Comparison of ENCODE assay signal across 17 cellular contexts in genomic region chr17:31130286-31131224, GRCh38. TPM values are rescaled to one million over a fixed set of nuclear protein-coding genes. Genes with fewer than 3 reads are reported as not detected.
DNase-seq lines count a peak whose midpoint lies in the region; ATAC-seq, FAIRE-seq and TF ChIP-seq lines count a peak whose summit lies in the region.
"Had no signal": no experiment of that assay in that cellular context is flagged by ENCODE, and none has a peak within 500 bp of the region (broad histone marks: within the 10 kb centered on the region; RNA-seq: fewer than 3 reads in every experiment).

No MANE protein-coding gene starts in this region.

- H3K27me3 ChIP-seq in H7 (ENCODE audit: control insufficient read depth, insufficient read depth, low read length) (no peaks in the 10 kb centered on the region), GM12878 (replicated peaks in 1 of 2; ENCODE audit: control insufficient read depth in 2 of 2, insufficient read depth in 2 of 2, low read length in 1 of 2) (no peaks in the 10 kb centered on the region), heart left ventricle (no peaks in the 10 kb centered on the region), neural cell (ENCODE audit: insufficient read depth, low read depth, low read length) (no peaks in the 10 kb centered on the region), hepatocyte (no peaks in the 10 kb centered on the region), colonic mucosa (no peaks in the 10 kb centered on the region)
- H3K27me3 ChIP-seq: SJSA1 had no signal

- intact Hi-C loops in GM12878 (cut with micrococcal nuclease; ENCODE audit: unreplicated experiment) (no loop called here), heart left ventricle (cut with DNase I) (loop anchor here in 1 of 10 donors (10.0 kb wide), 1 partner anchor 56 kb away; no protein-coding TSS in a partner anchor), colonic mucosa (cut with DNase I) (no loop called here)

- no TSS peak for BruUV-seq in GM12878 (replicated peaks; lab: Mats Ljungman, UMichigan)

- H3K9me3 ChIP-seq in GM12878 (replicated peaks; ENCODE audit: control insufficient read depth, insufficient read depth, low read length) = no peaks in the 10 kb centered on the region
- H3K9me3 ChIP-seq in heart left ventricle = no peaks in the 10 kb centered on the region
- no peaks in the 10 kb centered on the region for H3K9me3 ChIP-seq in neural cell (ENCODE audit: low read length)
- H3K9me3 ChIP-seq in hepatocyte (ENCODE audit: low read depth) = no peaks in the 10 kb centered on the region
- no peaks in the 10 kb centered on the region for H3K9me3 ChIP-seq in colonic mucosa
- H3K9me3 ChIP-seq: mucosa of descending colon, SJSA1 had no signal

- POLR2A ChIA-PET in GM12878 (lab: Charles Lee) = interaction anchor here (0.7 kb wide), 1 partner anchor 145 kb away, joined by 3 read pairs; no protein-coding TSS in a partner anchor

- CTCF ChIA-PET in GM12878 (lab: Yijun Ruan, JAX) = interaction anchor here (2.2 kb wide), 1 partner anchor 7 kb away, joined by 5 read pairs; no protein-coding TSS in a partner anchor

- H3K9me2 ChIP-seq in neural cell (ENCODE audit: insufficient read depth, low read length) (no peaks in the 10 kb centered on the region), hepatocyte (replicated peaks; ENCODE audit: insufficient read depth) (no peaks in the 10 kb centered on the region)

- H3K4me2 ChIP-seq in GM12878 (ENCODE audit: control insufficient read depth, insufficient read depth) (no peak overlapping the region), neural cell (ENCODE audit: low read length) (no peak overlapping the region), hepatocyte (no peak overlapping the region)
- H3K4me2 ChIP-seq: KMS-11 had no signal

- H3K79me2 ChIP-seq in GM12878 (ENCODE audit: control insufficient read depth, insufficient read depth, low read length) (peaks cover 10% of the 10 kb centered on the region), neural cell (replicated peaks; ENCODE audit: insufficient read depth, low read length) (peaks cover 51% of the 10 kb centered on the region), hepatocyte (peaks cover 97% of the 10 kb centered on the region)

- WGBS in GM12878 (ENCODE audit: insufficient coverage, insufficient replicate concordance, low lambda C conversion rate, missing lambda C conversion rate) = 82% methylated on average over 15 of the region's 15 CpGs
- WGBS in heart left ventricle, 4 donors = 57 to 67% (median 60%) methylated on average over 12 to 15 of the region's 15 CpGs
- WGBS in hepatocyte (ENCODE audit: low lambda C conversion rate, missing lambda C conversion rate) = 79% methylated on average over 13 of the region's 15 CpGs

- H3K9ac ChIP-seq in GM12878 (ENCODE audit: control insufficient read depth, insufficient read depth, low read length) = no peak overlapping the region
- H3K9ac ChIP-seq in neural cell (ENCODE audit: low read length) = peak overlapping the region; percentile 25
- no peak overlapping the region for H3K9ac ChIP-seq in colonic mucosa (ENCODE audit: low read depth in 2 of 2, low read length in 2 of 2)
- H3K9ac ChIP-seq: KMS-11 had no signal

- no peak overlapping the region for H3K27ac ChIP-seq in GM12878 (ENCODE audit: control insufficient read depth, insufficient read depth)
- H3K27ac ChIP-seq in heart left ventricle = peak overlapping the region in 9 of 12 donors; percentile 17 to 70 (median 51)
- peak overlapping the region; percentile 58 for H3K27ac ChIP-seq in neural cell (ENCODE audit: low read length)
- H3K27ac ChIP-seq in hepatocyte = no peak overlapping the region
- no peak overlapping the region for H3K27ac ChIP-seq in colonic mucosa
- H3K27ac ChIP-seq: KMS-11, SJSA1 had no signal

- in situ Hi-C loops in GM12878 (cut with MboI) = no loop called here

- H3F3A ChIP-seq in neural cell (ENCODE audit: insufficient read depth, low read length, poor library complexity, severe bottlenecking) = no peaks in the 10 kb centered on the region

- TF ChIP-seq RAD21 in GM12878 (IDR thresholded peaks at IDR 0.05; ENCODE audit: insufficient read depth, low read depth, low read length) (no peak), neural cell (conservative IDR thresholded peaks at IDR 0.05) (no peak)

- no peak for FAIRE-seq in GM12878 (lab: Jason Lieb, UNC)

- no peak for ATAC-seq in GM12878
- peak; percentile 91 to 96 (median 95) for ATAC-seq in heart left ventricle
- ATAC-seq in HG02884 (IDR thresholded peaks at IDR 0.05; ENCODE audit: unreplicated experiment) = no peak
- ATAC-seq: CD8-positive, alpha-beta T cell; left colon; mucosa of descending colon had no signal

- TF ChIP-seq EP300 in GM12878 (IDR thresholded peaks at IDR 0.05; ENCODE audit: borderline replicate concordance in 1 of 2, control insufficient read depth in 1 of 2, low read depth in 2 of 2, low read length in 2 of 2) (no peak), neural cell (conservative IDR thresholded peaks at IDR 0.05; ENCODE audit: poor library complexity, severe bottlenecking) (no peak)

- RAD21 ChIA-PET in GM12878 (lab: Charles Lee; ENCODE audit: unreplicated experiment) = no interaction called here

- TF ChIP-seq CTCF in GM12878 (IDR thresholded peaks at IDR 0.05 in 2 of 3, conservative IDR thresholded peaks at IDR 0.05 in 1 of 3; ENCODE audit: control insufficient read depth in 2 of 3, extremely low read depth in 1 of 3, insufficient read depth in 1 of 3, low read depth in 3 of 3, low read length in 3 of 3) (no peak), heart left ventricle (IDR thresholded peaks at IDR 0.05) (no peak), neural cell (IDR thresholded peaks at IDR 0.05; ENCODE audit: poor library complexity, severe bottlenecking) (no peak), hepatocyte (IDR thresholded peaks at IDR 0.05; ENCODE audit: poor library complexity) (no peak), colonic mucosa (IDR thresholded peaks at IDR 0.05) (no peak)

- peak; percentile 16 for DNase-seq in H7
- no peak for DNase-seq in GM12878 (ENCODE audit: low read depth, low spot score)
- DNase-seq in heart left ventricle = peak; percentile 70 to 93 (median 81)
- DNase-seq in activated T-cell treated with anti-CD3 and anti-CD28 coated beads for 4 hours = no peak
- no peak for DNase-seq in hepatocyte (ENCODE audit: low spot score)
- DNase-seq in colonic mucosa = no peak
- DNase-seq: activated CD4-positive, CD25-positive, alpha-beta regulatory T cell; CD8-positive, alpha-beta T cell; left colon; mucosa of descending colon; NCI-H1092; NCI-H2081 treated with DMSO at 0.1 percent for 48 hours; stimulated activated CD4-positive, alpha-beta T cell treated with anti-CD3 and anti-CD28 coated beads, Interleukin-4, amount 100 ng/mL, for 4 hours had no signal

- SMC1A ChIA-PET in GM12878 (lab: Charles Lee; ENCODE audit: uncharacterized antibody, unreplicated experiment) = interaction anchor here (1.2 kb wide), 1 partner anchor 18 kb away, joined by 3 read pairs; no protein-coding TSS in a partner anchor

- no peaks in the 10 kb centered on the region for H3K36me3 ChIP-seq in H7 (replicated peaks; ENCODE audit: control insufficient read depth, insufficient read depth, low read length)
- H3K36me3 ChIP-seq in GM12878 (ENCODE audit: control insufficient read depth in 2 of 2, insufficient read depth in 2 of 2, low read length in 1 of 2) = peaks cover 0 to 3% of the 10 kb centered on the region in 2 experiments; a peak in 2 of 4 replicates
- H3K36me3 ChIP-seq in heart left ventricle = peaks cover 0 to under 1% (median 0%) of the 10 kb centered on the region in 9 donors
- H3K36me3 ChIP-seq in neural cell (ENCODE audit: insufficient read depth, low read length) = no peaks in the 10 kb centered on the region
- no peaks in the 10 kb centered on the region for H3K36me3 ChIP-seq in hepatocyte (replicated peaks; ENCODE audit: insufficient read depth, low read depth)
- H3K36me3 ChIP-seq in colonic mucosa = no peaks in the 10 kb centered on the region

- H4K20me1 ChIP-seq in GM12878 (ENCODE audit: control insufficient read depth, insufficient read depth) (no peaks in the 10 kb centered on the region), neural cell (ENCODE audit: insufficient read depth) (no peaks in the 10 kb centered on the region), hepatocyte (ENCODE audit: insufficient read depth, poor library complexity, severe bottlenecking) (peaks cover 23% of the 10 kb centered on the region)

- H2AFZ ChIP-seq in GM12878 (ENCODE audit: control insufficient read depth, low read depth, low read length) = no peak overlapping the region
- H2AFZ ChIP-seq in neural cell (ENCODE audit: low read depth, low read length) = no peak overlapping the region
- no peak overlapping the region for H2AFZ ChIP-seq in hepatocyte

- H3K4me3 ChIP-seq in H7 (ENCODE audit: insufficient read depth, low read depth, low read length) = no peak overlapping the region
- H3K4me3 ChIP-seq in GM12878 = no peak overlapping the region
- peak overlapping the region in 1 of 12 donors; percentile 4 for H3K4me3 ChIP-seq in heart left ventricle
- H3K4me3 ChIP-seq in neural cell (ENCODE audit: low read length) = peak overlapping the region; percentile 55
- H3K4me3 ChIP-seq in hepatocyte = no peak overlapping the region
- H3K4me3 ChIP-seq in colonic mucosa = no peak overlapping the region
- H3K4me3 ChIP-seq: mucosa of descending colon, SJSA1 had no signal

- peak; percentile 33; the same call in 1 of the 2 replicates for TF ChIP-seq POLR2A in GM12878 (IDR thresholded peaks at IDR 0.05; ENCODE audit: low read depth, low read length)
- no peak for TF ChIP-seq POLR2A in heart left ventricle (IDR thresholded peaks at IDR 0.05)

- no peaks in the 10 kb centered on the region for H3K4me1 ChIP-seq in GM12878 (ENCODE audit: control insufficient read depth, insufficient read depth, low read length)
- H3K4me1 ChIP-seq in heart left ventricle = peaks cover 0 to 33% (median 10%) of the 10 kb centered on the region in 12 donors
- no peaks in the 10 kb centered on the region for H3K4me1 ChIP-seq in hepatocyte (ENCODE audit: insufficient read depth)
- no peaks in the 10 kb centered on the region for H3K4me1 ChIP-seq in colonic mucosa
- H3K4me1 ChIP-seq: SJSA1 had no signal

RNA-seq across cellular contexts. Expression of gene NF1, which starts 35.8 kb away (rescaled TPM):
- 11.6 and 12.2 TPM in 2 replicates for total RNA-seq in H7 (2014; rRNA removed; shearing (Covaris generic))
- total RNA-seq in GM12878 (2013; cell fraction: nucleolus; rRNA removed) = 318 and 328 TPM in 2 replicates
- total RNA-seq in GM12878 (2014; rRNA removed) (22.3 and 24.6 TPM in 2 replicates), GM12878 (2014; rRNA removed; fragmentation: Illumina TruSeq; extraction: Trizol) (21.9 and 22.9 TPM in 2 replicates), GM12878 (2021) (26.3 and 29.4 TPM in 2 replicates), heart left ventricle (10 to 100 TPM; 43.8 to 82.0 (median 55.2) TPM), hepatocyte (37.4 and 45.9 TPM in 2 replicates), colonic mucosa (10 to 100 TPM; 38.5 to 49.1 TPM)
- polyA plus RNA-seq in GM12878 (2011; ENCODE audit: low read depth) = 9.3 TPM
- polyA plus RNA-seq in GM12878 (2011; rRNA removed) (31.8 and 34.0 TPM in 2 replicates), GM12878 (2014; fragmentation: Illumina TruSeq; extraction: Trizol) (23.1 and 32.3 TPM in 2 replicates), GM12878 (2014; fragmentation: Nextera tagmentation; extraction: Ambion mirVana) (1 to 10 TPM; 2.5 to 5.6 TPM), GM12878 (2014; rRNA removed) (9.6 and 11.3 TPM in 2 replicates), GM12878 (2016; fragmentation: Nextera tagmentation; extraction: Ambion mirVana) (1 to 10 TPM; 4.3 to 4.7 TPM), heart left ventricle (1 to 10 TPM; 6.8 to 9.0 TPM), neural cell (21.2 and 22.4 TPM in 2 replicates), hepatocyte (8.4 and 11.4 TPM in 2 replicates)
- 22.8 and 26.9 TPM in 2 replicates for polyA plus RNA-seq in GM12878 (2011; cell fraction: cytosol; rRNA removed)
- 35.4 and 43.3 TPM in 2 replicates for polyA plus RNA-seq in GM12878 (2011; cell fraction: nucleus; rRNA removed)
- 11.5 and 12.8 TPM in 2 replicates for polyA plus RNA-seq in GM12878 (2012)
- polyA minus RNA-seq in GM12878 (2011; rRNA and poly(A)+ RNA removed) = 125 and 147 TPM in 2 replicates
- 40.0 and 54.0 TPM in 2 replicates for polyA minus RNA-seq in GM12878 (2011; cell fraction: cytosol; rRNA and poly(A)+ RNA removed)
- polyA minus RNA-seq in GM12878 (2011; cell fraction: nucleus; rRNA and poly(A)+ RNA removed) = 101 and 142 TPM in 2 replicates
- 185 and 229 TPM in 2 replicates for polyA minus RNA-seq in neural cell

Comparison
In these comparisons a context has a peak if more than half of its experiments do, and no peak if none do; other contexts are left out.
1. DNase-seq: peak in H7 (single experiment) and heart left ventricle (5 of 5); none in GM12878 (single experiment), activated T-cell treated with anti-CD3 and anti-CD28 coated beads for 4 hours (single experiment), hepatocyte (single experiment) and colonic mucosa (single experiment).
2. ATAC-seq: peak in heart left ventricle (4 of 4); none in GM12878 (single experiment) and HG02884 (single experiment).
3. H3K27ac ChIP-seq: peak in heart left ventricle (9 of 12) and neural cell (single experiment); none in GM12878 (single experiment), hepatocyte (single experiment) and colonic mucosa (single experiment).